In the genomic region with DNA sequence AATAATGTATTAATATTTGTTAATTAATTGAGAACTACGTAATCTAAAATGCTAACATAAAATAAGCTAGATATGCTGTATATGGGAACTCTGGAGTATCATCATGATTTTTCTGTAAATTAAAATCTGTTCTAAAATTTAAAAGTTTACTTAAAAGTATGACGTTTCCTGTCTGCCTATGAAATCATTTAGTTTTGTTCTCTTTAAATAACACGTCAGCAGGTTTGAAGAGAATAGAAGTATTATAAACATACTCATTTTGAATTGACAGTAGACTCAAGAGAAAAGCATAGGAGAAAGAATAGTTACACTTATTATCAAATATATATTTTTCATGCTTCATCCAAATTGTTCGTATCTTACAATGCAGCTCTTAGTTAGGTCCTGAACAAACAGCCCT, we compare ENCODE assay signal across 27 cellular contexts. TPM values are rescaled to one million over a fixed set of nuclear protein-coding genes. Genes with fewer than 3 reads are reported as not detected.
"Had no signal": no experiment of that assay in that cellular context is flagged by ENCODE, and none has a peak within 500 bp of the region (broad histone marks: within the 10 kb centered on the region; RNA-seq: fewer than 3 reads in every experiment).

No MANE protein-coding gene starts in this region.

- H3K4me1 ChIP-seq: colonic mucosa, foreskin keratinocyte, gastroesophageal sphincter, heart left ventricle, left lung, lower lobe of right lung had no signal

- H3K9me3 ChIP-seq: colonic mucosa, gastroesophageal sphincter, heart left ventricle, left lung, lower lobe of right lung, mucosa of descending colon had no signal

- H3K4me2 ChIP-seq: hepatocyte had no signal

- DNase-seq: colonic mucosa; cortex of kidney; effector CD8-positive, alpha-beta T cell; effector memory CD8-positive, alpha-beta T cell; endodermal cell; erythroblast; foreskin keratinocyte; heart left ventricle; hypothalamus; immature natural killer cell; islet precursor cell; left cardiac atrium; left lung; left ventricle myocardium superior; lower lobe of right lung; mesenchymal stem cell; mucosa of descending colon had no signal

- H2AFZ ChIP-seq: hepatocyte had no signal

- ATAC-seq: effector memory CD8-positive, alpha-beta T cell; esophagus mucosa; foreskin keratinocyte; gastroesophageal sphincter; heart left ventricle; left cardiac atrium; left lung; left ventricle myocardium superior; lower lobe of right lung; mucosa of descending colon had no signal

- H3K36me3 ChIP-seq: colonic mucosa, gastroesophageal sphincter, heart left ventricle, left lung, lower lobe of right lung had no signal

- H3K79me2 ChIP-seq: hepatocyte had no signal

- H3K27me3 ChIP-seq: colonic mucosa, foreskin keratinocyte, gastroesophageal sphincter, heart left ventricle, hepatocyte, left lung had no signal

- FAIRE-seq: endometrium, frontal cortex had no signal

- H3K4me3 ChIP-seq: colonic mucosa, gastroesophageal sphincter, heart left ventricle, hepatocyte, left lung, lower lobe of right lung, mucosa of descending colon had no signal

- H3K27ac ChIP-seq: colonic mucosa, epithelial cell of prostate, foreskin keratinocyte, gastroesophageal sphincter, heart left ventricle, hepatocyte, left lung, lower lobe of right lung had no signal

RNA-seq across cellular contexts. Expression of gene ZNF804A, which starts 19.1 kb away (rescaled TPM):
- total RNA-seq: dermis microvascular lymphatic vessel endothelial cell, esophagus mucosa, foreskin keratinocyte, kidney epithelial cell, lung microvascular endothelial cell, mesenteric fat pad had no signal
- polyA plus RNA-seq: foreskin keratinocyte had no signal
